8 cellular contexts compared by ENCODE assay signal in genomic region chr20:56440346-56441007, GRCh38. TPM values are rescaled to one million over a fixed set of nuclear protein-coding genes. Genes with fewer than 3 reads are reported as not detected.
A peak's percentile ranks its signal among the peaks of the same experiment; 100 is the strongest.
DNase-seq lines count a peak whose midpoint lies in the region; ATAC-seq and TF ChIP-seq lines count a peak whose summit lies in the region.

No MANE protein-coding gene starts in this region.

- ATAC-seq in GM21717 (IDR thresholded peaks at IDR 0.05; ENCODE audit: unreplicated experiment) = peak; percentile 73
- no peak for ATAC-seq in left lobe of liver

- H3K36me3 ChIP-seq in BLaER1 (no peaks in the 10 kb centered on the region), right atrium auricular region (no peaks in the 10 kb centered on the region)

- H3K4me1 ChIP-seq in BLaER1 = peaks cover 30% of the 10 kb centered on the region
- H3K4me1 ChIP-seq in right atrium auricular region = peaks cover 0 to 7% of the 10 kb centered on the region in 2 donors

- peak overlapping the region; percentile 47 for H3K4me2 ChIP-seq in BLaER1

- H3K9me3 ChIP-seq in BLaER1 = no peaks in the 10 kb centered on the region
- H3K9me3 ChIP-seq in right atrium auricular region = no peaks in the 10 kb centered on the region

- H4K20me1 ChIP-seq in BLaER1 = no peaks in the 10 kb centered on the region

- peak; percentile 61 for DNase-seq in UCSD-AML1 (lab: John Stamatoyannopoulos, UW; ENCODE audit: unreplicated experiment)
- peak; percentile 18 for DNase-seq in left lobe of liver (ENCODE audit: low spot score)
- DNase-seq in OCI-M1 (lab: John Stamatoyannopoulos, UW) = no peak
- DNase-seq in right atrium auricular region (ENCODE audit: low spot score) = no peak
- DNase-seq in NCI-H446 treated with DMSO at 0.1 percent for 48 hours (lab: John Stamatoyannopoulos, UW) = no peak
- no peak for DNase-seq in NCI-H226

- H3K4me3 ChIP-seq in BLaER1 (no peak overlapping the region), right atrium auricular region (no peak overlapping the region)

- H3K27ac ChIP-seq in BLaER1 = no peak overlapping the region
- no peak overlapping the region for H3K27ac ChIP-seq in right atrium auricular region

- H3K27me3 ChIP-seq in BLaER1 = no peaks in the 10 kb centered on the region
- no peaks in the 10 kb centered on the region for H3K27me3 ChIP-seq in right atrium auricular region

- no peak overlapping the region for H3K9ac ChIP-seq in BLaER1

- no peak for TF ChIP-seq CTCF in right atrium auricular region (IDR thresholded peaks at IDR 0.05)

RNA-seq across cellular contexts. Expression of gene RTF2, which starts 27.9 kb away (rescaled TPM):
- total RNA-seq in left lobe of liver = 31.7 TPM
- total RNA-seq in right atrium auricular region = 10 to 100 TPM; 48.6 to 49.4 TPM

RNA-seq across cellular contexts. Expression of gene CASS4, which starts 28.4 kb away (rescaled TPM):
- total RNA-seq in left lobe of liver (0.93 TPM), right atrium auricular region (1 to 10 TPM; 2.0 to 2.4 TPM)

RNA-seq across cellular contexts. Expression of gene CSTF1, which starts 48.0 kb away (rescaled TPM):
- total RNA-seq in left lobe of liver (17.2 TPM), right atrium auricular region (10 to 100 TPM; 16.4 to 22.8 TPM)

RNA-seq across cellular contexts. Expression of gene AURKA, which starts 48.5 kb away (rescaled TPM):
- 1.6 TPM for total RNA-seq in left lobe of liver
- total RNA-seq in right atrium auricular region = 1 to 10 TPM; 2.0 to 7.6 TPM

Comparison
In these comparisons a context has a peak if more than half of its experiments do, and no peak if none do; other contexts are left out.
1. DNase-seq: peak in UCSD-AML1 (single experiment) and left lobe of liver (single experiment); none in OCI-M1 (single experiment), right atrium auricular region (single experiment), NCI-H446 treated with DMSO at 0.1 percent for 48 hours (single experiment) and NCI-H226 (single experiment).